ENCODE assay signal across 22 cellular contexts in the genomic region with DNA sequence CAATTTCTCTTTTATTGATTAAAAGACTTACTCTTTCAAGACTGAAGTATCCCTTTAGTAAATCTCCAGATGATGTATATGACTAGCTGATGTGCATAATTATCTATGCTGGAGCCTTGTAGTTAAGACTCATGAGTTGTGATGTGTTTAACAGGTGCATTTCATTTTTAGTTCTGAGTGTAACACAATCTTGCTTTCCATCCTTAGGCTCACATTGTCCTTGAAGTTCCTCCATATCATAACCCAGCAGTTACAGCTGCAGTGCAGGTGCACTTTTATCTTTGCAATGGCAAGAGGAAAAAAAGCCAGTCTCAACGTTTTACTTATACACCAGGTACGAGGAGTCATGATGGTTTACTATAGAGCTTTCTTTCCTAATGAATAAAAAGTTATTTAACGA. TPM values are rescaled to one million over a fixed set of nuclear protein-coding genes. Genes with fewer than 3 reads are reported as not detected.
"Had no signal": no experiment of that assay in that cellular context is flagged by ENCODE, and none has a peak within 500 bp of the region (broad histone marks: within the 10 kb centered on the region; RNA-seq: fewer than 3 reads in every experiment).

No MANE protein-coding gene starts in this region.

- H3K27me3 Mint-ChIP-seq: naive B cell; stimulated activated memory B cell treated with anti-CD40 and anti-IgM and Interleukin-4, amounts not matched to agents 10 μg/mL and 1 μg/mL and 100 μg/mL, for 72 hours; stimulated activated naive CD8-positive, alpha-beta T cell treated with anti-CD3 and anti-CD28 coated beads, Interleukin-15, Interleukin-2, amounts not matched to agents 100 ng/mL and 50 ng/mL, for 24 hours had no signal

- H3K9me3 Mint-ChIP-seq: naive B cell; stimulated activated naive CD8-positive, alpha-beta T cell treated with anti-CD3 and anti-CD28 coated beads, Interleukin-15, Interleukin-2, amounts not matched to agents 100 ng/mL and 50 ng/mL, for 24 hours had no signal

- H3K27ac ChIP-seq: colonic mucosa, esophagus squamous epithelium, left ventricle myocardium inferior, tibial nerve, upper lobe of right lung, vagina had no signal

- H3K9me3 ChIP-seq: colonic mucosa, esophagus squamous epithelium, left ventricle myocardium inferior, tibial nerve, upper lobe of right lung, vagina had no signal

- ATAC-seq: left cardiac atrium; right cardiac atrium; stimulated activated memory B cell treated with anti-CD40 and anti-IgM and Interleukin-4, amounts not matched to agents 10 μg/mL and 1 μg/mL and 100 μg/mL, for 72 hours; upper lobe of right lung had no signal

- H3K4me3 Mint-ChIP-seq: naive B cell; neural crest cell; stimulated activated memory B cell treated with anti-CD40 and anti-IgM and Interleukin-4, amounts not matched to agents 10 μg/mL and 1 μg/mL and 100 μg/mL, for 72 hours; stimulated activated naive CD8-positive, alpha-beta T cell treated with anti-CD3 and anti-CD28 coated beads, Interleukin-15, Interleukin-2, amounts not matched to agents 100 ng/mL and 50 ng/mL, for 24 hours had no signal

- H3K36me3 ChIP-seq: colonic mucosa had no signal

- H3K4me1 ChIP-seq: colonic mucosa, esophagus squamous epithelium, tibial nerve, upper lobe of right lung, vagina had no signal

- DNase-seq: colonic mucosa; dermis blood vessel endothelial cell; esophagus squamous epithelium; foreskin fibroblast; kidney; left cardiac atrium; left ventricle myocardium inferior; mesenchymal stem cell; midbrain; naive B cell; right cardiac atrium; stimulated activated CD4-positive, alpha-beta T cell treated with anti-CD3 and anti-CD28 coated beads, Interleukin-15, amount 100 ng/mL, for 24 hours; stimulated activated CD4-positive, alpha-beta T cell treated with anti-CD3 and anti-CD28 coated beads, Interleukin-1b, Interleukin-23, amount 100 ng/mL, for 48 hours; stimulated activated CD4-positive, alpha-beta T cell treated with anti-CD3 and anti-CD28 coated beads, Interleukin-4, amount 100 ng/mL, for 24 hours; upper lobe of right lung had no signal

- H3K4me3 ChIP-seq: colonic mucosa, esophagus squamous epithelium, left ventricle myocardium inferior, lung, tibial nerve, upper lobe of right lung, vagina had no signal

- H3K27ac Mint-ChIP-seq: stimulated activated memory B cell treated with anti-CD40 and anti-IgM and Interleukin-4, amounts not matched to agents 10 μg/mL and 1 μg/mL and 100 μg/mL, for 72 hours; stimulated activated naive CD8-positive, alpha-beta T cell treated with anti-CD3 and anti-CD28 coated beads, Interleukin-15, Interleukin-2, amounts not matched to agents 100 ng/mL and 50 ng/mL, for 24 hours had no signal

- H3K27me3 ChIP-seq: colonic mucosa, esophagus squamous epithelium, tibial nerve, upper lobe of right lung, vagina had no signal

- H3K4me1 Mint-ChIP-seq: neural crest cell had no signal

RNA-seq across cellular contexts. Expression of gene ESRP2, which starts 52.9 kb away (rescaled TPM):
- total RNA-seq: temporal lobe had no signal
